9 cellular contexts compared by ENCODE assay signal in genomic region chrX:44944894-44945293, GRCh38.
"Had no signal": no experiment of that assay in that cellular context is flagged by ENCODE, and none has a peak within 500 bp of the region (broad histone marks: within the 10 kb centered on the region; RNA-seq: fewer than 3 reads in every experiment).

No MANE protein-coding gene starts in this region.

- H3K9ac ChIP-seq: GM23248 had no signal

- FAIRE-seq: H1, H54, HTR-8/SVneo had no signal

- DNase-seq: GM23248, H9, HCEC 1CT, HFFc6, KG1 had no signal

- H3K4me3 ChIP-seq: GM23248 had no signal

- H3K27ac Mint-ChIP-seq: H9, HFFc6 had no signal

- H3K27ac ChIP-seq: GM23248 had no signal

- H3K27me3 Mint-ChIP-seq: IgD-negative memory B cell had no signal

- H2AFZ ChIP-seq: GM23248 had no signal

- H3K4me3 Mint-ChIP-seq: H9, HFFc6 had no signal
